ENCODE assay signal across 8 cellular contexts in the genomic region with DNA sequence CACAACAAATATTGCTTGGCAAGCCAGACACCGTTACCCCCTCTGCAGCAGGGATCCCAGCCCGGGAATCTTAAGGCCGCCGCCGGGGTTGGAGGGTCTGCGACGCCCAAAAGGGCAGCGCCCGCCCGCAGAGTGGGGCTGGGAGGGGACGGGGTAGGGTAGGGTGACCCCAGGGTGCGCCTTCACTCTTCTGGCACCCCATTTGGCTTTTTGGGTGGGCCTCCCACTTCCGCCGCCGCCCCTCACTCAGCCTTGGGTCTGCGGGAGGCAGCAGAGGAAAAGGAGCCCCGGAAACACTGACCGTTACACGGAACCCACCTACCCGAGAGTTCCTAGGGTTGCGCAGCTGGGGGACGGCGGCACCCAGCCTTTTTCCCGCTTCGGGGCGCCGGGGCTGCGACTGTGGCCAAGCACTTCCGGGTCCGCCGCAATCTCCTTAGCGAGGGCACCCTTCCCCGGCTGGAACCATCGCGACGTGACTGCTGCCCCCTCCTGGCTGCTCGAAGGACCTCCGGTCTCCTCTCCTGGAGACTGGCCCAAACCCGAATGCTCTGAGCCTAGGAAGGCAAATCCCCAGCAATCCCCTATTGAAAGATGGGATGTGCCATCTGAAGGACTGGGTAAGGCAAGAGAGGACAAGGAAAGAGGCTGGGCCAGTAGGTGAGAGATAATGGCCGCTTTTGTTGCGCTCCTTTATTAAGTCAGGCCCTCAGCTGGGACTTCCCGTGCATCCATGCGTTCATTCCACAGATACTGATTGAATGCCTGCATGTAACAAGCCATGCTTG. TPM values are rescaled to one million over a fixed set of nuclear protein-coding genes. Genes with fewer than 3 reads are reported as not detected.
DNase-seq lines count a peak whose midpoint lies in the region; ATAC-seq and TF ChIP-seq lines count a peak whose summit lies in the region.

A gene (minus strand): TSS at position 404 of the 788 bp plus-strand sequence. CDS start 1,447 bp downstream, outside the sequence.

- peak; percentile 64 for TF ChIP-seq POLR2A in erythroblast (IDR thresholded peaks at IDR 0.05; ENCODE audit: low read length)

- H3K27ac ChIP-seq in mucosa of rectum (ENCODE audit: low read depth in 2 of 2, low read length in 2 of 2) = peak within 1 kb of the TSS; percentile 56 to 57

- H3K9me3 Mint-ChIP-seq in IgD-negative memory B cell = no peaks in the 10 kb centered on the region

- peak; percentile 84 for DNase-seq in DMS153 (lab: John Stamatoyannopoulos, UW)
- DNase-seq in OCI-M1 (lab: John Stamatoyannopoulos, UW) = peak; percentile 95
- DNase-seq in activated T-cell treated with anti-CD3 and anti-CD28 coated beads for 24 hours (ENCODE audit: low read depth) = peak; percentile 89
- DNase-seq in erythroblast (lab: John Stamatoyannopoulos, UW) = peak; percentile 93 to 95
- DNase-seq in stimulated activated CD8-positive, alpha-beta memory T cell treated with anti-CD3 and anti-CD28 coated beads, Interleukin-4, amount 100 ng/mL, for 48 hours = peak; percentile 96

- peak within 1 kb of the TSS; percentile 79 to 92 for H3K9ac ChIP-seq in mucosa of rectum (ENCODE audit: low read depth in 1 of 2, low read length in 2 of 2)

- H3K36me3 ChIP-seq in mucosa of rectum (ENCODE audit: control insufficient read depth in 2 of 2, insufficient read depth in 2 of 2, low read length in 2 of 2) = peaks cover 4% of the 10 kb centered on the region in 2 donors

- no peaks in the 10 kb centered on the region for H3K27me3 ChIP-seq in mucosa of rectum (ENCODE audit: control insufficient read depth in 2 of 2, insufficient read depth in 2 of 2, low read length in 2 of 2)

- H3K9me3 ChIP-seq in mucosa of rectum (ENCODE audit: control insufficient read depth in 2 of 2, low read length in 2 of 2) = no peaks in the 10 kb centered on the region

- no peaks in the 10 kb centered on the region for H3K27me3 Mint-ChIP-seq in IgD-negative memory B cell

- H3K4me3 ChIP-seq in mucosa of rectum (ENCODE audit: low read length in 2 of 2) = peak within 1 kb of the TSS; percentile 80 to 89

- peak within 1 kb of the TSS; percentile 82 to 95 (median 90) for H3K27ac Mint-ChIP-seq in IgD-negative memory B cell

- ATAC-seq in GM21528 (IDR thresholded peaks at IDR 0.05; ENCODE audit: low FRiP score, unreplicated experiment) = peak; percentile 100

- peaks cover 6 to 9% of the 10 kb centered on the region in 2 donors for H3K4me1 ChIP-seq in mucosa of rectum (ENCODE audit: control insufficient read depth in 2 of 2, insufficient read depth in 2 of 2, low read length in 2 of 2)

- peaks cover 6% of the 10 kb centered on the region for H3K36me3 Mint-ChIP-seq in IgD-negative memory B cell

- H3K4me1 Mint-ChIP-seq in IgD-negative memory B cell = peaks cover 24 to 39% (median 36%) of the 10 kb centered on the region in 3 donors

- H3K4me3 Mint-ChIP-seq in IgD-negative memory B cell = peak within 1 kb of the TSS; percentile 95 to 99 (median 98)

RNA-seq across cellular contexts. Expression of the gene that starts here (rescaled TPM):
- 79.0 TPM for polyA plus RNA-seq in IgD-negative memory B cell

Comparison
In these comparisons a context has a peak if more than half of its experiments do, and no peak if none do; other contexts are left out.
1. Peak in every context shown above with its lines: DNase-seq, ATAC-seq, H3K4me3 ChIP-seq and H3K27ac ChIP-seq.